Comparison of ENCODE assay signal across 27 cellular contexts in genomic region chr12:127240249-127240929, GRCh38.
DNase-seq lines count a peak whose midpoint lies in the region; ATAC-seq, FAIRE-seq and TF ChIP-seq lines count a peak whose summit lies in the region.
"Had no signal": no experiment of that assay in that cellular context is flagged by ENCODE, and none has a peak within 500 bp of the region (broad histone marks: within the 10 kb centered on the region; RNA-seq: fewer than 3 reads in every experiment).

No MANE protein-coding gene starts in this region.

- no peaks in the 10 kb centered on the region for H3K79me2 ChIP-seq in ACC112 (ENCODE audit: control insufficient read depth, insufficient read depth, low read length, unreplicated experiment)
- no peaks in the 10 kb centered on the region for H3K79me2 ChIP-seq in K562 (ENCODE audit: control insufficient read depth, insufficient read depth, low read length)

- POLR2A ChIA-PET in K562 (lab: Yijun Ruan, JAX) = interaction anchor here (0.7 to 1.6 kb wide), 3 partner anchors 10 to 12 kb away, joined by 3 to 4 read pairs (median 3); no protein-coding TSS in a partner anchor
- POLR2A ChIA-PET in activated CD8-positive, alpha-beta T cell treated with anti-CD3 and anti-CD28 coated beads, Interleukin-2, amount 10 ng/mL, durations not matched to agents 7 days and 5 days (lab: Charles Lee) = no interaction called here

- no peaks in the 10 kb centered on the region for H3K36me3 Mint-ChIP-seq in activated CD8-positive, alpha-beta T cell treated with anti-CD3 and anti-CD28 coated beads, Interleukin-2, amount 10 ng/mL, durations not matched to agents 7 days and 5 days (ENCODE audit: low read depth)
- H3K36me3 Mint-ChIP-seq: CD8-positive, alpha-beta T cell had no signal

- no TSS peak for BruUV-seq in K562 (replicated peaks; lab: Mats Ljungman, UMichigan)

- H3K4me3 Mint-ChIP-seq in activated CD8-positive, alpha-beta T cell treated with anti-CD3 and anti-CD28 coated beads, Interleukin-2, amount 10 ng/mL, durations not matched to agents 7 days and 5 days = no peak overlapping the region
- H3K4me3 Mint-ChIP-seq: CD8-positive, alpha-beta T cell had no signal

- H3K9me3 ChIP-seq in K562 (replicated peaks; ENCODE audit: control insufficient read depth, insufficient read depth, low read depth, low read length) (no peaks in the 10 kb centered on the region), right lobe of liver (no peaks in the 10 kb centered on the region), spleen (no peaks in the 10 kb centered on the region)
- H3K9me3 ChIP-seq: A549, Caco-2, SJCRH30 had no signal

- H2AFZ ChIP-seq in ACC112 (ENCODE audit: low read length, unreplicated experiment) (no peak overlapping the region), K562 (ENCODE audit: low read depth, low read length) (peak overlapping the region; percentile 45; the same call in 1 of the 2 replicates)

- intact Hi-C loops in K562 (cut with micrococcal nuclease) (no loop called here), right lobe of liver (cut with DNase I) (no loop called here), spleen (cut with DNase I; ENCODE audit: low total_unique reads) (no loop called here)

- in situ Hi-C loops in K562 (cut with MboI) = no loop called here

- TF ChIP-seq CTCF in K562 (IDR thresholded peaks at IDR 0.05 in 2 of 3, conservative IDR thresholded peaks at IDR 0.05 in 1 of 3; ENCODE audit: insufficient read depth in 2 of 3, low read depth in 1 of 3, low read length in 3 of 3) (no peak), right lobe of liver (IDR thresholded peaks at IDR 0.05) (no peak), spleen (IDR thresholded peaks at IDR 0.05 in 8 of 11, conservative IDR thresholded peaks at IDR 0.05 in 3 of 11) (no peak)

- no peak for TF ChIP-seq EP300 in K562 (IDR thresholded peaks at IDR 0.05; ENCODE audit: low read length)

- DNase-seq in NCI-H1092 (lab: John Stamatoyannopoulos, UW) (peak; percentile 7), K562 (ENCODE audit: extremely low read depth in 1 of 4, low spot score in 3 of 4) (no peak), right lobe of liver (no peak), spleen (no peak), CD1c-positive myeloid dendritic cell (ENCODE audit: extremely low spot score) (no peak)
- no peak for DNase-seq in activated CD8-positive, alpha-beta T cell treated with anti-CD3 and anti-CD28 coated beads, Interleukin-2, amount 10 ng/mL, durations not matched to agents 7 days and 5 days
- DNase-seq: C1 segment of cervical spinal cord; Caco-2; CD8-positive, alpha-beta T cell; DMS79; GF-D8; Karpas-422; NCI-H1417; NCI-H1694; NCI-H2029 treated with DMSO at 0.1 percent for 48 hours; NCI-H446 treated with DMSO at 0.1 percent for 48 hours; NCI-H526; SJCRH30 had no signal

- no peaks in the 10 kb centered on the region for H3K36me3 ChIP-seq in ACC112 (ENCODE audit: insufficient read depth, low read length)
- H3K36me3 ChIP-seq in K562 (ENCODE audit: control insufficient read depth, insufficient read depth, low read length) = no peaks in the 10 kb centered on the region
- no peaks in the 10 kb centered on the region for H3K36me3 ChIP-seq in right lobe of liver
- no peaks in the 10 kb centered on the region for H3K36me3 ChIP-seq in spleen
- H3K36me3 ChIP-seq: SJCRH30 had no signal

- no peak overlapping the region for H3K27ac Mint-ChIP-seq in activated CD8-positive, alpha-beta T cell treated with anti-CD3 and anti-CD28 coated beads, Interleukin-2, amount 10 ng/mL, durations not matched to agents 7 days and 5 days
- H3K27ac Mint-ChIP-seq: CD8-positive, alpha-beta T cell had no signal

- no peak overlapping the region for H3K9ac ChIP-seq in K562 (ENCODE audit: insufficient read depth in 1 of 2, low read depth in 2 of 2, low read length in 2 of 2)

- H3K4me1 Mint-ChIP-seq in activated CD8-positive, alpha-beta T cell treated with anti-CD3 and anti-CD28 coated beads, Interleukin-2, amount 10 ng/mL, durations not matched to agents 7 days and 5 days (ENCODE audit: low read depth) = no peaks in the 10 kb centered on the region

- peaks cover 49% of the 10 kb centered on the region for H3K4me1 ChIP-seq in ACC112 (ENCODE audit: control insufficient read depth, insufficient read depth, low read length, unreplicated experiment)
- peaks cover 2 to 14% of the 10 kb centered on the region in 2 experiments; a peak in 3 of 5 replicates for H3K4me1 ChIP-seq in K562 (replicated peaks in 1 of 2; ENCODE audit: control insufficient read depth in 2 of 2, insufficient read depth in 2 of 2, low read length in 2 of 2)
- peaks cover 0 to 33% (median 4%) of the 10 kb centered on the region in 4 donors for H3K4me1 ChIP-seq in right lobe of liver
- H3K4me1 ChIP-seq in spleen = no peaks in the 10 kb centered on the region
- H3K4me1 ChIP-seq: A549, Caco-2, SJCRH30 had no signal

- TF ChIP-seq POLR2A in K562 (conservative IDR thresholded peaks at IDR 0.05) (no peak), right lobe of liver (IDR thresholded peaks at IDR 0.05) (no peak), spleen (IDR thresholded peaks at IDR 0.05) (no peak)

- 20% methylated on average over 6 of the region's 6 CpGs for WGBS in K562 (ENCODE audit: insufficient coverage, low coverage, missing lambda C conversion rate)
- 36% methylated on average over 5 of the region's 6 CpGs for WGBS in right lobe of liver (ENCODE audit: insufficient coverage, low coverage, low lambda C conversion rate, missing lambda C conversion rate)
- 77 to 85% (median 80%) methylated on average over 6 of the region's 6 CpGs for WGBS in spleen, 5 donors

- H3K4me2 ChIP-seq in K562 (ENCODE audit: insufficient read depth, low read length) = no peak overlapping the region
- H3K4me2 ChIP-seq: A549 had no signal

- H3K9me1 ChIP-seq in K562 (ENCODE audit: control insufficient read depth, insufficient read depth, low read length) = no peaks in the 10 kb centered on the region

- CTCF ChIA-PET in K562 (lab: Yijun Ruan, JAX; ENCODE audit: low intra/inter-chr PET ratio) = no interaction called here
- CTCF ChIA-PET in activated CD8-positive, alpha-beta T cell treated with anti-CD3 and anti-CD28 coated beads, Interleukin-2, amount 10 ng/mL, durations not matched to agents 7 days and 5 days (lab: Charles Lee) = no interaction called here

- no peak for TF ChIP-seq RAD21 in K562 (CRISPR knock-in tag; conservative IDR thresholded peaks at IDR 0.05 in 1 of 2, IDR thresholded peaks at IDR 0.05 in 1 of 2)

- H3K27ac ChIP-seq in ACC112 (ENCODE audit: low read depth, low read length) (peak overlapping the region; percentile 97), K562 (ENCODE audit: extremely low read depth, low read depth, low read length) (no peak overlapping the region), right lobe of liver (peak overlapping the region; percentile 14 to 60 (median 29)), spleen (no peak overlapping the region)
- H3K27ac ChIP-seq: A549, SJCRH30 had no signal

- H3K4me3 ChIP-seq in ACC112 (ENCODE audit: low read depth, low read length) (no peak overlapping the region), K562 (no peak overlapping the region), right lobe of liver (no peak overlapping the region), spleen (no peak overlapping the region)
- H3K4me3 ChIP-seq: A549, SJCRH30 had no signal

- H3K9me3 Mint-ChIP-seq in activated CD8-positive, alpha-beta T cell treated with anti-CD3 and anti-CD28 coated beads, Interleukin-2, amount 10 ng/mL, durations not matched to agents 7 days and 5 days (ENCODE audit: insufficient read depth) = no peaks in the 10 kb centered on the region
- H3K9me3 Mint-ChIP-seq: CD8-positive, alpha-beta T cell had no signal

- H4K20me1 ChIP-seq in K562 (replicated peaks; ENCODE audit: control insufficient read depth, insufficient read depth, low read length) = no peaks in the 10 kb centered on the region

- FAIRE-seq in K562 (lab: Jason Lieb, UNC) = no peak
- FAIRE-seq: A549, GM12891, GM19239, H1 had no signal

- ATAC-seq in K562 (no peak), right lobe of liver (peak; percentile 15 to 74 (median 44)), GM18519 (IDR thresholded peaks at IDR 0.05; ENCODE audit: low FRiP score, unreplicated experiment) (no peak)
- no peak for ATAC-seq in activated CD8-positive, alpha-beta T cell treated with anti-CD3 and anti-CD28 coated beads, Interleukin-2, amount 10 ng/mL, durations not matched to agents 7 days and 5 days
- ATAC-seq: A549; CD8-positive, alpha-beta T cell; HCT116; Right ventricle myocardium inferior; SK-N-SH treated with all-trans-retinoic acid at 6 μM for 48 hours had no signal

- H3K27me3 ChIP-seq in ACC112 (ENCODE audit: insufficient read depth, low read length) (no peaks in the 10 kb centered on the region), K562 (ENCODE audit: control insufficient read depth in 2 of 2, insufficient read depth in 2 of 2, low read length in 2 of 2) (peaks cover 0 to 5% of the 10 kb centered on the region in 2 experiments; a peak in 1 of 5 replicates), right lobe of liver (no peaks in the 10 kb centered on the region), spleen (replicated peaks in 1 of 7) (peaks cover 0 to 10% (median 0%) of the 10 kb centered on the region in 7 donors)
- H3K27me3 ChIP-seq: SJCRH30 had no signal

- H3K27me3 Mint-ChIP-seq in activated CD8-positive, alpha-beta T cell treated with anti-CD3 and anti-CD28 coated beads, Interleukin-2, amount 10 ng/mL, durations not matched to agents 7 days and 5 days (ENCODE audit: low read depth) = no peaks in the 10 kb centered on the region

TF ChIP-seq in K562, 482 proteins besides CTCF, POLR2A, EP300 and RAD21:
- TF ChIP-seq HINFP (tag; conservative IDR thresholded peaks at IDR 0.05; ENCODE audit: low read depth) (no peak), SREBF1 (IDR thresholded peaks at IDR 0.05; ENCODE audit: borderline replicate concordance, low read depth, low read length) (no peak), CBFA2T3 (IDR thresholded peaks at IDR 0.05) (0 out of 2 replicates have a peak, but pooled peaks have one; percentile 13)

Comparison
In these comparisons a context has a peak if more than half of its experiments do, and no peak if none do; other contexts are left out.
1. H3K27ac ChIP-seq: peak in ACC112 (single experiment) and right lobe of liver (3 of 3); none in K562 (single experiment) and spleen (0 of 8).
2. ATAC-seq: peak in right lobe of liver (4 of 4); none in K562 (single experiment), GM18519 (single experiment) and activated CD8-positive, alpha-beta T cell treated with anti-CD3 and anti-CD28 coated beads, Interleukin-2, amount 10 ng/mL, durations not matched to agents 7 days and 5 days (single experiment).